Comparison of ENCODE assay signal across 1 cellular context in the genomic region with DNA sequence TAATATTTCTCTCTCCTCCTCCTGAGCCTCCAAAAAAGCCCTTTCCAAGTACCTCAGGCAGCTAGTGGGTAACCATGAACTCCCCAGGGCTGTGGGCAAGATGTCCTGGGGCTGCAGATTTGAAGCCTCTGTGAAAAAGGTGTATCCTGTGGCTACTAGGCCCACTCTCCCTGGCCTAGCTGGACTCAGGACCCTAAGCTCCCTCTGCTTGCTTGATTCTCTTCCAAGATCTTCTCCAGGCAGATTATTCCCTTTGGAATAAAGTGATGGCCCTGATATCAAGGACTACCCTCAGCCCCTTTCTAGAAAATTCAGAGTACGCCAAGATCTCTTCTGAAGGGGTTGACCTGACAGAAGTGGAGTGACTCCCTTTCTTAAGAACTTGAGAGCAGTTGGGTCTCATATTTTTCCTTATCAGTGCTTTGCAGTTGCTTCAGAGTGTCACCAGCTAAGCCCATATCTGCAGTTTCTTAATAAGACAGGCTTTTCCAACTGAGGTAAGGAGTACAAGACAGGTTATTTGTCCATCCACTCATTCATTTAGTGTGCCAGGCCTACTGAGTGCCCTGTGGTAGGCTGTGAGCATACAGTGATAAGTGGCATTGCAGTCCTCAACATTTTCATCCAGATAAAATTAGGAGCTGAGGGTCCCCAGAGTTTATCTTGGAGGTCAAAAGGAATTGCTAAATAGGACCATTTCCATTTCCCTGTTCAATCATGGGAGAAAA.
TF ChIP-seq lines count a peak whose summit lies in the region.

No MANE protein-coding gene starts in this region.

TF ChIP-seq in K562, 482 proteins besides CTCF, POLR2A, EP300 and RAD21 (continued from another document and continues in another):
- TF ChIP-seq, protein P1, sequence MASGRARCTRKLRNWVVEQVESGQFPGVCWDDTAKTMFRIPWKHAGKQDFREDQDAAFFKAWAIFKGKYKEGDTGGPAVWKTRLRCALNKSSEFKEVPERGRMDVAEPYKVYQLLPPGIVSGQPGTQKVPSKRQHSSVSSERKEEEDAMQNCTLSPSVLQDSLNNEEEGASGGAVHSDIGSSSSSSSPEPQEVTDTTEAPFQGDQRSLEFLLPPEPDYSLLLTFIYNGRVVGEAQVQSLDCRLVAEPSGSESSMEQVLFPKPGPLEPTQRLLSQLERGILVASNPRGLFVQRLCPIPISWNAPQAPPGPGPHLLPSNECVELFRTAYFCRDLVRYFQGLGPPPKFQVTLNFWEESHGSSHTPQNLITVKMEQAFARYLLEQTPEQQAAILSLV (tag; IDR thresholded peaks at IDR 0.05), result no peak
- TF ChIP-seq POLR3G (IDR thresholded peaks at IDR 0.05; ENCODE audit: extremely low read depth, insufficient read length, insufficient replicate concordance) (no peak), SP1 (CRISPR knock-in tag; IDR thresholded peaks at IDR 0.05) (no peak), CXXC5 (CRISPR knock-in tag; IDR thresholded peaks at IDR 0.05) (peak; percentile 47), ZFP30 (CRISPR knock-in tag; IDR thresholded peaks at IDR 0.05; ENCODE audit: borderline replicate concordance) (no peak), ZNF589 (CRISPR knock-in tag; IDR thresholded peaks at IDR 0.05; ENCODE audit: low read depth) (peak; percentile 86), FOXA3 (CRISPR knock-in tag; conservative IDR thresholded peaks at IDR 0.05 in 1 of 2, IDR thresholded peaks at IDR 0.05 in 1 of 2) (no peak), RBBP5 (IDR thresholded peaks at IDR 0.05; ENCODE audit: borderline replicate concordance, insufficient read depth, low read length, poor library complexity, severe bottlenecking) (peak; percentile 57), L3MBTL2 (IDR thresholded peaks at IDR 0.05) (peak; percentile 33), FOXA1 (IDR thresholded peaks at IDR 0.05; ENCODE audit: borderline replicate concordance) (no peak), EP400 (IDR thresholded peaks at IDR 0.05) (no peak), BRCA1 (IDR thresholded peaks at IDR 0.05) (no peak), BRCA1 (CRISPR knock-in tag; IDR thresholded peaks at IDR 0.05) (no peak), KDM2B (CRISPR knock-in tag; IDR thresholded peaks at IDR 0.05) (no peak), MAZ (CRISPR knock-in tag; conservative IDR thresholded peaks at IDR 0.05 in 1 of 2, IDR thresholded peaks at IDR 0.05 in 1 of 2) (peak in 1 of 2 experiments; percentile 52; a peak in 2 of 4 replicates), ZNF586 (CRISPR knock-in tag; conservative IDR thresholded peaks at IDR 0.05) (no peak), HDAC6 (IDR thresholded peaks at IDR 0.05; ENCODE audit: low read depth, low read length) (no peak)
- TF ChIP-seq, protein P2, sequence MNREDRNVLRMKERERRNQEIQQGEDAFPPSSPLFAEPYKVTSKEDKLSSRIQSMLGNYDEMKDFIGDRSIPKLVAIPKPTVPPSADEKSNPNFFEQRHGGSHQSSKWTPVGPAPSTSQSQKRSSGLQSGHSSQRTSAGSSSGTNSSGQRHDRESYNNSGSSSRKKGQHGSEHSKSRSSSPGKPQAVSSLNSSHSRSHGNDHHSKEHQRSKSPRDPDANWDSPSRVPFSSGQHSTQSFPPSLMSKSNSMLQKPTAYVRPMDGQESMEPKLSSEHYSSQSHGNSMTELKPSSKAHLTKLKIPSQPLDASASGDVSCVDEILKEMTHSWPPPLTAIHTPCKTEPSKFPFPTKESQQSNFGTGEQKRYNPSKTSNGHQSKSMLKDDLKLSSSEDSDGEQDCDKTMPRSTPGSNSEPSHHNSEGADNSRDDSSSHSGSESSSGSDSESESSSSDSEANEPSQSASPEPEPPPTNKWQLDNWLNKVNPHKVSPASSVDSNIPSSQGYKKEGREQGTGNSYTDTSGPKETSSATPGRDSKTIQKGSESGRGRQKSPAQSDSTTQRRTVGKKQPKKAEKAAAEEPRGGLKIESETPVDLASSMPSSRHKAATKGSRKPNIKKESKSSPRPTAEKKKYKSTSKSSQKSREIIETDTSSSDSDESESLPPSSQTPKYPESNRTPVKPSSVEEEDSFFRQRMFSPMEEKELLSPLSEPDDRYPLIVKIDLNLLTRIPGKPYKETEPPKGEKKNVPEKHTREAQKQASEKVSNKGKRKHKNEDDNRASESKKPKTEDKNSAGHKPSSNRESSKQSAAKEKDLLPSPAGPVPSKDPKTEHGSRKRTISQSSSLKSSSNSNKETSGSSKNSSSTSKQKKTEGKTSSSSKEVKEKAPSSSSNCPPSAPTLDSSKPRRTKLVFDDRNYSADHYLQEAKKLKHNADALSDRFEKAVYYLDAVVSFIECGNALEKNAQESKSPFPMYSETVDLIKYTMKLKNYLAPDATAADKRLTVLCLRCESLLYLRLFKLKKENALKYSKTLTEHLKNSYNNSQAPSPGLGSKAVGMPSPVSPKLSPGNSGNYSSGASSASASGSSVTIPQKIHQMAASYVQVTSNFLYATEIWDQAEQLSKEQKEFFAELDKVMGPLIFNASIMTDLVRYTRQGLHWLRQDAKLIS (CRISPR knock-in tag; IDR thresholded peaks at IDR 0.05), result no peak
- TF ChIP-seq, protein P3, sequence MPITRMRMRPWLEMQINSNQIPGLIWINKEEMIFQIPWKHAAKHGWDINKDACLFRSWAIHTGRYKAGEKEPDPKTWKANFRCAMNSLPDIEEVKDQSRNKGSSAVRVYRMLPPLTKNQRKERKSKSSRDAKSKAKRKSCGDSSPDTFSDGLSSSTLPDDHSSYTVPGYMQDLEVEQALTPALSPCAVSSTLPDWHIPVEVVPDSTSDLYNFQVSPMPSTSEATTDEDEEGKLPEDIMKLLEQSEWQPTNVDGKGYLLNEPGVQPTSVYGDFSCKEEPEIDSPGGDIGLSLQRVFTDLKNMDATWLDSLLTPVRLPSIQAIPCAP (CRISPR knock-in tag; IDR thresholded peaks at IDR 0.05; ENCODE audit: borderline replicate concordance), result no peak
- TF ChIP-seq, protein P4, sequence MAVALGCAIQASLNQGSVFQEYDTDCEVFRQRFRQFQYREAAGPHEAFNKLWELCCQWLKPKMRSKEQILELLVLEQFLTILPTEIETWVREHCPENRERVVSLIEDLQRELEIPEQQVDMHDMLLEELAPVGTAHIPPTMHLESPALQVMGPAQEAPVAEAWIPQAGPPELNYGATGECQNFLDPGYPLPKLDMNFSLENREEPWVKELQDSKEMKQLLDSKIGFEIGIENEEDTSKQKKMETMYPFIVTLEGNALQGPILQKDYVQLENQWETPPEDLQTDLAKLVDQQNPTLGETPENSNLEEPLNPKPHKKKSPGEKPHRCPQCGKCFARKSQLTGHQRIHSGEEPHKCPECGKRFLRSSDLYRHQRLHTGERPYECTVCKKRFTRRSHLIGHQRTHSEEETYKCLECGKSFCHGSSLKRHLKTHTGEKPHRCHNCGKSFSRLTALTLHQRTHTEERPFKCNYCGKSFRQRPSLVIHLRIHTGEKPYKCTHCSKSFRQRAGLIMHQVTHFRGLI (CRISPR knock-in tag; IDR thresholded peaks at IDR 0.05), result no peak
- TF ChIP-seq, protein P5, sequence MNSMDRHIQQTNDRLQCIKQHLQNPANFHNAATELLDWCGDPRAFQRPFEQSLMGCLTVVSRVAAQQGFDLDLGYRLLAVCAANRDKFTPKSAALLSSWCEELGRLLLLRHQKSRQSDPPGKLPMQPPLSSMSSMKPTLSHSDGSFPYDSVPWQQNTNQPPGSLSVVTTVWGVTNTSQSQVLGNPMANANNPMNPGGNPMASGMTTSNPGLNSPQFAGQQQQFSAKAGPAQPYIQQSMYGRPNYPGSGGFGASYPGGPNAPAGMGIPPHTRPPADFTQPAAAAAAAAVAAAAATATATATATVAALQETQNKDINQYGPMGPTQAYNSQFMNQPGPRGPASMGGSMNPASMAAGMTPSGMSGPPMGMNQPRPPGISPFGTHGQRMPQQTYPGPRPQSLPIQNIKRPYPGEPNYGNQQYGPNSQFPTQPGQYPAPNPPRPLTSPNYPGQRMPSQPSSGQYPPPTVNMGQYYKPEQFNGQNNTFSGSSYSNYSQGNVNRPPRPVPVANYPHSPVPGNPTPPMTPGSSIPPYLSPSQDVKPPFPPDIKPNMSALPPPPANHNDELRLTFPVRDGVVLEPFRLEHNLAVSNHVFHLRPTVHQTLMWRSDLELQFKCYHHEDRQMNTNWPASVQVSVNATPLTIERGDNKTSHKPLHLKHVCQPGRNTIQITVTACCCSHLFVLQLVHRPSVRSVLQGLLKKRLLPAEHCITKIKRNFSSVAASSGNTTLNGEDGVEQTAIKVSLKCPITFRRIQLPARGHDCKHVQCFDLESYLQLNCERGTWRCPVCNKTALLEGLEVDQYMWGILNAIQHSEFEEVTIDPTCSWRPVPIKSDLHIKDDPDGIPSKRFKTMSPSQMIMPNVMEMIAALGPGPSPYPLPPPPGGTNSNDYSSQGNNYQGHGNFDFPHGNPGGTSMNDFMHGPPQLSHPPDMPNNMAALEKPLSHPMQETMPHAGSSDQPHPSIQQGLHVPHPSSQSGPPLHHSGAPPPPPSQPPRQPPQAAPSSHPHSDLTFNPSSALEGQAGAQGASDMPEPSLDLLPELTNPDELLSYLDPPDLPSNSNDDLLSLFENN (IDR thresholded peaks at IDR 0.05; ENCODE audit: low read depth in 2 of 2, low read length in 2 of 2), result peak in 1 of 2 experiments; percentile 93; a peak in 2 of 4 replicates
- TF ChIP-seq, protein P6, sequence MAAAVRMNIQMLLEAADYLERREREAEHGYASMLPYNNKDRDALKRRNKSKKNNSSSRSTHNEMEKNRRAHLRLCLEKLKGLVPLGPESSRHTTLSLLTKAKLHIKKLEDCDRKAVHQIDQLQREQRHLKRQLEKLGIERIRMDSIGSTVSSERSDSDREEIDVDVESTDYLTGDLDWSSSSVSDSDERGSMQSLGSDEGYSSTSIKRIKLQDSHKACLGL (CRISPR knock-in tag; IDR thresholded peaks at IDR 0.05; ENCODE audit: borderline replicate concordance, poor library complexity, severe bottlenecking), result no peak
- TF ChIP-seq, protein P7, sequence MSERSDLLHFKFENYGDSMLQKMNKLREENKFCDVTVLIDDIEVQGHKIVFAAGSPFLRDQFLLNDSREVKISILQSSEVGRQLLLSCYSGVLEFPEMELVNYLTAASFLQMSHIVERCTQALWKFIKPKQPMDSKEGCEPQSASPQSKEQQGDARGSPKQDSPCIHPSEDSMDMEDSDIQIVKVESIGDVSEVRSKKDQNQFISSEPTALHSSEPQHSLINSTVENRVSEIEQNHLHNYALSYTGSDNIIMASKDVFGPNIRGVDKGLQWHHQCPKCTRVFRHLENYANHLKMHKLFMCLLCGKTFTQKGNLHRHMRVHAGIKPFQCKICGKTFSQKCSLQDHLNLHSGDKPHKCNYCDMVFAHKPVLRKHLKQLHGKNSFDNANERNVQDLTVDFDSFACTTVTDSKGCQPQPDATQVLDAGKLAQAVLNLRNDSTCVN (CRISPR knock-in tag; IDR thresholded peaks at IDR 0.05), result no peak
- TF ChIP-seq, protein P8, sequence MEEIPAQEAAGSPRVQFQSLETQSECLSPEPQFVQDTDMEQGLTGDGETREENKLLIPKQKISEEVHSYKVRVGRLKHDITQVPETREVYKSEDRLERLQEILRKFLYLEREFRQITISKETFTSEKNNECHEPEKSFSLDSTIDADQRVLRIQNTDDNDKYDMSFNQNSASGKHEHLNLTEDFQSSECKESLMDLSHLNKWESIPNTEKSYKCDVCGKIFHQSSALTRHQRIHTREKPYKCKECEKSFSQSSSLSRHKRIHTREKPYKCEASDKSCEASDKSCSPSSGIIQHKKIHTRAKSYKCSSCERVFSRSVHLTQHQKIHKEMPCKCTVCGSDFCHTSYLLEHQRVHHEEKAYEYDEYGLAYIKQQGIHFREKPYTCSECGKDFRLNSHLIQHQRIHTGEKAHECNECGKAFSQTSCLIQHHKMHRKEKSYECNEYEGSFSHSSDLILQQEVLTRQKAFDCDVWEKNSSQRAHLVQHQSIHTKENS (CRISPR knock-in tag; IDR thresholded peaks at IDR 0.05), result no peak
- TF ChIP-seq, protein P9, sequence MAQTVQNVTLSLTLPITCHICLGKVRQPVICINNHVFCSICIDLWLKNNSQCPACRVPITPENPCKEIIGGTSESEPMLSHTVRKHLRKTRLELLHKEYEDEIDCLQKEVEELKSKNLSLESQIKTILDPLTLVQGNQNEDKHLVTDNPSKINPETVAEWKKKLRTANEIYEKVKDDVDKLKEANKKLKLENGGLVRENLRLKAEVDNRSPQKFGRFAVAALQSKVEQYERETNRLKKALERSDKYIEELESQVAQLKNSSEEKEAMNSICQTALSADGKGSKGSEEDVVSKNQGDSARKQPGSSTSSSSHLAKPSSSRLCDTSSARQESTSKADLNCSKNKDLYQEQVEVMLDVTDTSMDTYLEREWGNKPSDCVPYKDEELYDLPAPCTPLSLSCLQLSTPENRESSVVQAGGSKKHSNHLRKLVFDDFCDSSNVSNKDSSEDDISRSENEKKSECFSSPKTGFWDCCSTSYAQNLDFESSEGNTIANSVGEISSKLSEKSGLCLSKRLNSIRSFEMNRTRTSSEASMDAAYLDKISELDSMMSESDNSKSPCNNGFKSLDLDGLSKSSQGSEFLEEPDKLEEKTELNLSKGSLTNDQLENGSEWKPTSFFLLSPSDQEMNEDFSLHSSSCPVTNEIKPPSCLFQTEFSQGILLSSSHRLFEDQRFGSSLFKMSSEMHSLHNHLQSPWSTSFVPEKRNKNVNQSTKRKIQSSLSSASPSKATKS (CRISPR knock-in tag; IDR thresholded peaks at IDR 0.05), result no peak
